Comparison of ENCODE assay signal across 2 cellular contexts in the genomic region with DNA sequence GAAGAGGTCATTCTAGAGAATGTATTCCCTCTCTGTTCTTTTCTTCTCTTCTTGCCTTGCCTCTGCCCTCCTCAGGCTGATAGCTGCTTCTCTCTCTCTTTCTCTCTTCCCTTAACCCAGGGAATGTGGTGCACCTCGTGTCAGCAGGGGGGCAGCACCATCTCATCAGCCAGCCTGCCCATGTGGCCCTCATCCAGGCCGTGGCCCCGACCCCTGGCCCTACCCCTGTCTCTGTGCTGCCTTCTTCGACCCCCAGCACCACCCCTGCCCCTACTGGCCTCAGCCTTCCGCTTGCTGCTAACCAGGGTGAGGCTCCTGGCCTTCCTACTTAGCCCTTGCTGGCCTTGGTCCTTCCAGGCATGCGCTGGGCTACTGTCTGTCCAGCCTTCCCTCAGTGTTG.
TF ChIP-seq lines count a peak whose summit lies in the region.

No MANE protein-coding gene starts in this region.

TF ChIP-seq in HCT116, 20 proteins besides CTCF, POLR2A, EP300 and RAD21:
- TF ChIP-seq ZFX (IDR thresholded peaks at IDR 0.05) = no peak
- TF ChIP-seq EZH2phosphoT487 (IDR thresholded peaks at IDR 0.05; ENCODE audit: borderline replicate concordance) = no peak
- TF ChIP-seq, protein P1, sequence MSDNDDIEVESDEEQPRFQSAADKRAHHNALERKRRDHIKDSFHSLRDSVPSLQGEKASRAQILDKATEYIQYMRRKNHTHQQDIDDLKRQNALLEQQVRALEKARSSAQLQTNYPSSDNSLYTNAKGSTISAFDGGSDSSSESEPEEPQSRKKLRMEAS (IDR thresholded peaks at IDR 0.05) = 0 out of 2 replicates have a peak, but pooled peaks have one; percentile 8
- TF ChIP-seq, protein P2, sequence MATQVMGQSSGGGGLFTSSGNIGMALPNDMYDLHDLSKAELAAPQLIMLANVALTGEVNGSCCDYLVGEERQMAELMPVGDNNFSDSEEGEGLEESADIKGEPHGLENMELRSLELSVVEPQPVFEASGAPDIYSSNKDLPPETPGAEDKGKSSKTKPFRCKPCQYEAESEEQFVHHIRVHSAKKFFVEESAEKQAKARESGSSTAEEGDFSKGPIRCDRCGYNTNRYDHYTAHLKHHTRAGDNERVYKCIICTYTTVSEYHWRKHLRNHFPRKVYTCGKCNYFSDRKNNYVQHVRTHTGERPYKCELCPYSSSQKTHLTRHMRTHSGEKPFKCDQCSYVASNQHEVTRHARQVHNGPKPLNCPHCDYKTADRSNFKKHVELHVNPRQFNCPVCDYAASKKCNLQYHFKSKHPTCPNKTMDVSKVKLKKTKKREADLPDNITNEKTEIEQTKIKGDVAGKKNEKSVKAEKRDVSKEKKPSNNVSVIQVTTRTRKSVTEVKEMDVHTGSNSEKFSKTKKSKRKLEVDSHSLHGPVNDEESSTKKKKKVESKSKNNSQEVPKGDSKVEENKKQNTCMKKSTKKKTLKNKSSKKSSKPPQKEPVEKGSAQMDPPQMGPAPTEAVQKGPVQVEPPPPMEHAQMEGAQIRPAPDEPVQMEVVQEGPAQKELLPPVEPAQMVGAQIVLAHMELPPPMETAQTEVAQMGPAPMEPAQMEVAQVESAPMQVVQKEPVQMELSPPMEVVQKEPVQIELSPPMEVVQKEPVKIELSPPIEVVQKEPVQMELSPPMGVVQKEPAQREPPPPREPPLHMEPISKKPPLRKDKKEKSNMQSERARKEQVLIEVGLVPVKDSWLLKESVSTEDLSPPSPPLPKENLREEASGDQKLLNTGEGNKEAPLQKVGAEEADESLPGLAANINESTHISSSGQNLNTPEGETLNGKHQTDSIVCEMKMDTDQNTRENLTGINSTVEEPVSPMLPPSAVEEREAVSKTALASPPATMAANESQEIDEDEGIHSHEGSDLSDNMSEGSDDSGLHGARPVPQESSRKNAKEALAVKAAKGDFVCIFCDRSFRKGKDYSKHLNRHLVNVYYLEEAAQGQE (IDR thresholded peaks at IDR 0.05; ENCODE audit: low read depth) = no peak

TF ChIP-seq in K562, 482 proteins besides CTCF, POLR2A, EP300 and RAD21:
- TF ChIP-seq MCM5 (IDR thresholded peaks at IDR 0.05; ENCODE audit: low read depth) (no peak), GABPB1 (CRISPR knock-in tag; IDR thresholded peaks at IDR 0.05) (no peak), OTX1 (CRISPR knock-in tag; IDR thresholded peaks at IDR 0.05) (no peak), ZNF830 (CRISPR knock-in tag; IDR thresholded peaks at IDR 0.05) (no peak), HDAC6 (IDR thresholded peaks at IDR 0.05; ENCODE audit: low read depth, low read length) (no peak), NELFE (IDR thresholded peaks at IDR 0.05; ENCODE audit: insufficient read depth, insufficient read length) (no peak), STAG1 (CRISPR knock-in tag; IDR thresholded peaks at IDR 0.05; ENCODE audit: borderline replicate concordance) (peak; percentile 51; the same call in 1 of the 2 replicates), POLR2G (IDR thresholded peaks at IDR 0.05; ENCODE audit: low read depth, low read length) (peak; percentile 30; the same call in 1 of the 2 replicates), TEAD2 (tag; IDR thresholded peaks at IDR 0.05) (no peak), MYC (IDR thresholded peaks at IDR 0.05; ENCODE audit: low read depth, low read length) (0 out of 2 replicates have a peak, but pooled peaks have one; percentile 31), MYC (CRISPR knock-in tag; IDR thresholded peaks at IDR 0.05; ENCODE audit: borderline replicate concordance, low read depth) (no peak)
